Comparison of ENCODE assay signal across 1 cellular context in genomic region chr15:63560741-63561448, GRCh38.
TF ChIP-seq lines count a peak whose summit lies in the region.

No MANE protein-coding gene starts in this region.

TF ChIP-seq in HepG2, 621 proteins besides CTCF, POLR2A, EP300 and RAD21:
- TF ChIP-seq HIVEP1 (CRISPR knock-in tag; IDR thresholded peaks at IDR 0.05) (no peak), ZSCAN9 (CRISPR knock-in tag; IDR thresholded peaks at IDR 0.05; ENCODE audit: borderline replicate concordance) (no peak)
